Comparison of ENCODE assay signal across 8 cellular contexts in the genomic region with DNA sequence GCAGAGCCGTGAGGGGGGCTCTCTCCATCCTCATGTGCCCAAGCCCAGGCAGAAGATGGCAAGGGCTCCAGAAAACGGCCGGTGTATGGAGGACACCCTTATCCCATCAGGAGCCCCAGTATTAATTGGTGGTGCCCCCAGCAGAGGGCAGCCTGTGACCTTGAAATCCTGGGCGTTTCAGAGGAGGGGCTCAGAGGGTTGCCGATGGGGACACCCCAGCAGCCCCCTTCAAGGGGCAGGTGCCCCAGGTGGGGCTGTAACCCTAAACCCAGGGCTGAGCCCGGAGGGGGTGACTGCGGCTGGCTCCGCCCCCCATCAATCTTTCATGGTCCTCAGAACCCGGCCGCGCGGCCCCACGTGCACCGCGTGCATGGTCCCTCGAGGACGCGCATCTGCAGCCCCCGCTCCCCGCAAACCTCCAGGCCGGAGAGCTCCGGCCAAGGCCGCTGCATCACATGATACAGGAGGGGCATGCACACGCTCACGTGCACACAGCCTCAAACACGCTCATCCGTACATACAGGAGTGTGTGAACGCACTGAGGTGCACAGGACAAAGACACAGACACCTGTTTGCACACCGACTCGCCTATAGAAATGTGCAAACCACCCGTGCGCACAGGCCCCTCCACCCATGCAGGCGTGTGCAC. TPM values are rescaled to one million over a fixed set of nuclear protein-coding genes. Genes with fewer than 3 reads are reported as not detected.
DNase-seq lines count a peak whose midpoint lies in the region; ATAC-seq lines count a peak whose summit lies in the region.

No MANE protein-coding gene starts in this region.

- no peak for ATAC-seq in activated naive CD4-positive, alpha-beta T cell treated with anti-CD3 and anti-CD28 coated beads, Interleukin-2, amount 50 U/mL, for 72 hours
- no peak for ATAC-seq in HG03139 (IDR thresholded peaks at IDR 0.05; ENCODE audit: unreplicated experiment)

- H3K4me3 ChIP-seq in iPS-11a (ENCODE audit: low read depth, low read length) = peak overlapping the region; percentile 75
- peak overlapping the region; percentile 79 for H3K4me3 ChIP-seq in skeletal muscle cell (ENCODE audit: low read depth, low read length)

- H3K36me3 Mint-ChIP-seq in activated naive CD4-positive, alpha-beta T cell treated with anti-CD3 and anti-CD28 coated beads, Interleukin-2, amount 50 U/mL, for 72 hours = peaks cover 9 to 20% of the 10 kb centered on the region in 2 donors

- H3K9me3 Mint-ChIP-seq in activated naive CD4-positive, alpha-beta T cell treated with anti-CD3 and anti-CD28 coated beads, Interleukin-2, amount 50 U/mL, for 72 hours = no peaks in the 10 kb centered on the region

- DNase-seq in EH (ENCODE audit: low read depth) = peak; percentile 26
- DNase-seq in NAMALWA (ENCODE audit: low spot score) = peak; percentile 78
- peak in 1 of 2 donors; percentile 39 for DNase-seq in activated naive CD4-positive, alpha-beta T cell treated with anti-CD3 and anti-CD28 coated beads, Interleukin-2, amount 50 U/mL, for 72 hours (ENCODE audit: low spot score in 2 of 2)
- no peak for DNase-seq in skeletal muscle cell (ENCODE audit: low read depth)
- DNase-seq in NCI-H510A treated with DMSO at 0.1 percent for 48 hours (lab: John Stamatoyannopoulos, UW) = no peak
- no peak for DNase-seq in amniotic stem cell (lab: John Stamatoyannopoulos, UW)

- H3K27ac Mint-ChIP-seq in activated naive CD4-positive, alpha-beta T cell treated with anti-CD3 and anti-CD28 coated beads, Interleukin-2, amount 50 U/mL, for 72 hours = peak overlapping the region; percentile 4 to 74

RNA-seq across cellular contexts. Expression of a gene that starts 1.0 kb away (rescaled TPM):
- total RNA-seq in activated naive CD4-positive, alpha-beta T cell treated with anti-CD3 and anti-CD28 coated beads, Interleukin-2, amount 50 U/mL, for 72 hours = 1 to 10 TPM; 8.9 to 9.8 TPM

RNA-seq across cellular contexts. Expression of a gene that starts 9.9 kb away (rescaled TPM):
- 10 to 100 TPM in 1 of 2 donors, 1 to 10 TPM in 1; 5.4 to 14.0 TPM for total RNA-seq in activated naive CD4-positive, alpha-beta T cell treated with anti-CD3 and anti-CD28 coated beads, Interleukin-2, amount 50 U/mL, for 72 hours

RNA-seq across cellular contexts. Expression of a gene that starts 23.4 kb away (rescaled TPM):
- 1 to 10 TPM in 1 of 2 donors, under 1 TPM in 1; 0.12 to 1.0 TPM for total RNA-seq in activated naive CD4-positive, alpha-beta T cell treated with anti-CD3 and anti-CD28 coated beads, Interleukin-2, amount 50 U/mL, for 72 hours

RNA-seq across cellular contexts. Expression of a gene that starts 29.3 kb away (rescaled TPM):
- 10 to 100 TPM; 28.0 to 65.3 TPM for total RNA-seq in activated naive CD4-positive, alpha-beta T cell treated with anti-CD3 and anti-CD28 coated beads, Interleukin-2, amount 50 U/mL, for 72 hours

RNA-seq across cellular contexts. Expression of a gene that starts 49.9 kb away (rescaled TPM):
- 10 to 100 TPM; 13.6 to 18.3 TPM for total RNA-seq in activated naive CD4-positive, alpha-beta T cell treated with anti-CD3 and anti-CD28 coated beads, Interleukin-2, amount 50 U/mL, for 72 hours

Comparison
In these comparisons a context has a peak if more than half of its experiments do, and no peak if none do; other contexts are left out.
1. DNase-seq: peak in EH (single experiment) and NAMALWA (single experiment); none in skeletal muscle cell (single experiment), NCI-H510A treated with DMSO at 0.1 percent for 48 hours (single experiment) and amniotic stem cell (single experiment).